Comparison of ENCODE assay signal across 15 cellular contexts in genomic region chr2:200359552-200359951, GRCh38.
"Had no signal": no experiment of that assay in that cellular context is flagged by ENCODE, and none has a peak within 500 bp of the region (broad histone marks: within the 10 kb centered on the region; RNA-seq: fewer than 3 reads in every experiment).

No MANE protein-coding gene starts in this region.

- H3K27ac ChIP-seq: breast epithelium, neural progenitor cell, pancreas, thyroid gland had no signal

- H3K4me3 Mint-ChIP-seq: activated T-cell treated with anti-CD3 and anti-CD28 coated beads, Interleukin-2, amount 50 U/mL, for 72 hours; neural progenitor cell had no signal

- H3K36me3 Mint-ChIP-seq: neural progenitor cell had no signal

- H3K27me3 ChIP-seq: breast epithelium, neural progenitor cell, pancreas, thyroid gland had no signal

- H3K36me3 ChIP-seq: breast epithelium, neural progenitor cell, pancreas, thyroid gland had no signal

- H3K27ac Mint-ChIP-seq: activated T-cell treated with anti-CD3 and anti-CD28 coated beads, Interleukin-2, amount 50 U/mL, for 72 hours; neural progenitor cell had no signal

- H3K9me3 ChIP-seq: breast epithelium, pancreas, thyroid gland had no signal

- H3K4me3 ChIP-seq: breast epithelium, neural progenitor cell, pancreas, thyroid gland had no signal

- DNase-seq: activated effector memory CD4-positive, alpha-beta T cell treated with anti-CD3 and anti-CD28 coated beads, Interleukin-2, amount 50 U/mL, for 16 hours; activated naive CD4-positive, alpha-beta T cell treated with anti-CD3 and anti-CD28 coated beads, Interleukin-2, amount 50 U/mL, for 16 hours; activated T-cell treated with anti-CD3 and anti-CD28 coated beads, Interleukin-2, amount 50 U/mL, for 72 hours; cerebellar nuclear complex; effector CD8-positive, alpha-beta T cell; hippocampal formation; islet precursor cell; pancreas; stimulated activated CD4-positive, alpha-beta T cell treated with anti-CD3 and anti-CD28 coated beads, Interleukin-2, amount 100 ng/mL, for 24 hours; stimulated activated naive CD4-positive, alpha-beta T cell treated with Interleukin-2 at 50 U/mL for 16 hours; thyroid gland had no signal

- H2AFZ ChIP-seq: neural progenitor cell had no signal

- H3K9ac ChIP-seq: neural progenitor cell had no signal

- H3K4me1 ChIP-seq: breast epithelium, pancreas had no signal

- ATAC-seq: activated CD4-positive, CD25-positive, alpha-beta regulatory T cell treated with anti-CD3 and anti-CD28 coated beads, Interleukin-2, amount 50 U/mL, for 24 hours; activated T-cell treated with anti-CD3 and anti-CD28 coated beads, Interleukin-2, amount 50 U/mL, for 72 hours; esophagus mucosa had no signal

- H3K9me3 Mint-ChIP-seq: activated T-cell treated with anti-CD3 and anti-CD28 coated beads, Interleukin-2, amount 50 U/mL, for 72 hours; neural progenitor cell had no signal
